16 cellular contexts compared by ENCODE assay signal in genomic region chr16:12060751-12061150, GRCh38.
A peak's percentile ranks its signal among the peaks of the same experiment; 100 is the strongest.
DNase-seq lines count a peak whose midpoint lies in the region; ATAC-seq and TF ChIP-seq lines count a peak whose summit lies in the region.
"Had no signal": no experiment of that assay in that cellular context is flagged by ENCODE, and none has a peak within 500 bp of the region (broad histone marks: within the 10 kb centered on the region; RNA-seq: fewer than 3 reads in every experiment).

No MANE protein-coding gene starts in this region.

- TF ChIP-seq POLR2A in ovary (IDR thresholded peaks at IDR 0.05) = no peak

- H3K27me3 ChIP-seq in PC-9 (ENCODE audit: insufficient read depth, low read depth) (no peaks in the 10 kb centered on the region), ovary (no peaks in the 10 kb centered on the region)
- H3K27me3 ChIP-seq: right atrium auricular region had no signal

- H3K79me2 ChIP-seq in PC-9 (ENCODE audit: low read depth) = no peaks in the 10 kb centered on the region

- H3K36me3 ChIP-seq in PC-9 (ENCODE audit: low read depth) (no peaks in the 10 kb centered on the region), ovary (no peaks in the 10 kb centered on the region)

- H2AFZ ChIP-seq in PC-9 = no peak overlapping the region

- POLR2A ChIA-PET in PC-9 (lab: Charles Lee; ENCODE audit: unreplicated experiment) = no interaction called here

- 0 out of 2 replicates have a peak, but pooled peaks cover 3% of the 10 kb centered on the region for H4K20me1 ChIP-seq in PC-9 (ENCODE audit: insufficient read depth)

- H3K4me1 ChIP-seq in PC-9 (replicated peaks; ENCODE audit: insufficient read depth) (no peaks in the 10 kb centered on the region), ovary (ENCODE audit: insufficient read depth) (peaks cover 20% of the 10 kb centered on the region)

- no peak overlapping the region for H3K27ac ChIP-seq in PC-9
- no peak overlapping the region for H3K27ac ChIP-seq in ovary

- TF ChIP-seq EP300 in ovary (IDR thresholded peaks at IDR 0.05) = no peak

- no peaks in the 10 kb centered on the region for H3K9me2 ChIP-seq in PC-9 (ENCODE audit: insufficient read depth)

- H3F3A ChIP-seq in PC-9 (ENCODE audit: insufficient read depth, low read depth) = peaks cover 13% of the 10 kb centered on the region

- ATAC-seq in GM18907 (IDR thresholded peaks at IDR 0.05; ENCODE audit: unreplicated experiment) = peak; percentile 67
- peak; percentile 64 for ATAC-seq in HG02943 (IDR thresholded peaks at IDR 0.05; ENCODE audit: low read depth, unreplicated experiment)
- ATAC-seq in HG03135 (IDR thresholded peaks at IDR 0.05; ENCODE audit: unreplicated experiment) = no peak

- in situ Hi-C loops in GM13977 (cut with MboI; ENCODE audit: low pct_unique_long_range_greater_than_20kb, low sequenced_read_pairs, unreplicated experiment) = loop anchor here (10.0 to 25.0 kb wide), 2 partner anchors 106 to 198 kb away; partner anchors contain the start of gene RSL1D1

- DNase-seq in epithelial cell of proximal tubule (ENCODE audit: low read depth) (peak; percentile 87), renal cortical epithelial cell (ENCODE audit: low read depth) (peak; percentile 95), PC-9 (no peak), GM13977 (ENCODE audit: low spot score) (no peak), ovary (no peak)
- DNase-seq: activated CD4-positive, alpha-beta T cell treated with anti-CD3 and anti-CD28 coated beads, Interleukin-2, amount 10 ng/mL, durations not matched to agents 24 days and 14 days; activated naive CD4-positive, alpha-beta T cell treated with anti-CD3 and anti-CD28 coated beads, Interleukin-2, amount 10 ng/mL, durations not matched to agents 7 days and 5 days; activated T-cell treated with anti-CD3 and anti-CD28 coated beads for 4 hours; dermis blood vessel endothelial cell; immature natural killer cell; NCI-H2081; NCI-H524 treated with DMSO at 0.1 percent for 48 hours had no signal

- CTCF ChIA-PET in PC-9 (lab: Charles Lee) = interaction anchor here (0.6 kb wide), 1 partner anchor 30 kb away, joined by 3 read pairs; no protein-coding TSS in a partner anchor

- H3K4me3 ChIP-seq in epithelial cell of proximal tubule (ENCODE audit: low read depth, low read length) (no peak overlapping the region), PC-9 (no peak overlapping the region), ovary (no peak overlapping the region)
- H3K4me3 ChIP-seq: right atrium auricular region had no signal

- no TSS peak for BruUV-seq in PC-9 (replicated peaks; lab: Mats Ljungman, UMichigan)

- H3K4me2 ChIP-seq in PC-9 = no peak overlapping the region

- intact Hi-C loops in PC-9 (cut with micrococcal nuclease; ENCODE audit: unreplicated experiment) (loop anchor here (5.0 to 10.0 kb wide), 2 partner anchors 83 to 666 kb away; partner anchors contain the start of gene SNX29), ovary (cut with DNase I) (loop anchor here (5.0 to 10.0 kb wide), 5 partner anchors 78 to 1096 kb away; partner anchors contain the start of genes SNX29 (in 2 of the 4) and TNFRSF17 (in 1 of the 4))

- H3K9me3 ChIP-seq in PC-9 (ENCODE audit: insufficient read depth, low read depth) (no peaks in the 10 kb centered on the region), ovary (no peaks in the 10 kb centered on the region)
- H3K9me3 ChIP-seq: right atrium auricular region had no signal

- no peak for TF ChIP-seq CTCF in epithelial cell of proximal tubule (conservative IDR thresholded peaks at IDR 0.05; ENCODE audit: low read depth, low read length)
- no peak for TF ChIP-seq CTCF in PC-9 (conservative IDR thresholded peaks at IDR 0.05)
- no peak for TF ChIP-seq CTCF in GM13977 (IDR thresholded peaks at IDR 0.05; ENCODE audit: extremely low read depth, insufficient read depth, missing control alignments)
- TF ChIP-seq CTCF in ovary (IDR thresholded peaks at IDR 0.05) = no peak

- 86 to 94% (median 93%) methylated on average over 12 of the region's 12 CpGs for WGBS in ovary, 3 donors

Comparison
In these comparisons a context has a peak if more than half of its experiments do, and no peak if none do; other contexts are left out.
1. DNase-seq: peak in epithelial cell of proximal tubule (single experiment) and renal cortical epithelial cell (single experiment); none in PC-9 (0 of 2), GM13977 (single experiment) and ovary (0 of 5).